ENCODE assay signal across 1 cellular context in the genomic region with DNA sequence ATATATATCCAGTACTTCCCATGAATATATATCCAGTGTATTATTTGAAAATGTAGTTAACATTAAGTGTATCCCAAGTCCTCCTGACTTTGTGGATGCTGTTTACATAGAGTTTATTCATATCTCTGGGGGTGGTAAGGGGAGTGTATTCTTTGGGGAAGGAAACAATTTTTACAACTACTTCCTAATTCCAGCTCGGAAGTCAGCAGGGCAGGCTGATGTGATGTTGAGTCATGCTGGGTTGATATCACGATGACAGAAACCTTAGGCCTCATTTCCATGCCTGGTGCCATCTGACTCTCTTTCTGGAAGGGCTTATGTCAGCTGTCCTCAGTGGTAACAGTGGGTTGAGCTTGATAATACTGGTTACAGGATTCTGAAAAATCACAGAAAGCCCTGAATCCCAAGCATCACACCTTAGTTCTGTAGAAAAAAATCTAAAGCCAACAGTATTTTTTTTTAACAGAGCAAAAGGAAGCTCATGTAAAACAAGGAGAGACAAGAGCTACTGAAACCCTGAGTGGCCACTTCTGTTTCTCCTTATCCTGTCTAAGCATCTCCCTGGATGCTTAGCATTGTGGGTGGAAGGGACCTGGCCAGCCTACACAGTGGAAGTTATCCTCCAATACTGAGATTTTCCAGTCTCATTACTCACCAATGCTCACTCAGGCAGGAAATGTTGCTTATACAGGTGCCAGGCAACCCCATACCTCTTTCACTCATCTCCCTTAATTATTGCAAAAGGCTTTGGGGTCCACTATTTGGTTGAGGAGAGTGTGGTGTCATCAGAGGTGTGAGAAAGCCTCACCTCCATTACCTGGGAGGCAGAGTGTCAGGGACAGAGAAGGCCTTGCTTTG.
A peak's percentile ranks its signal among the peaks of the same experiment; 100 is the strongest.
TF ChIP-seq lines count a peak whose summit lies in the region.

No MANE protein-coding gene starts in this region.

TF ChIP-seq in K562, 482 proteins besides CTCF, POLR2A, EP300 and RAD21 (continued from another document):
- TF ChIP-seq MGA (IDR thresholded peaks at IDR 0.05): peak; percentile 69
- no peak for TF ChIP-seq THAP7 (CRISPR knock-in tag; IDR thresholded peaks at IDR 0.05)
- peak; percentile 91 for TF ChIP-seq JUND (IDR thresholded peaks at IDR 0.05; ENCODE audit: borderline replicate concordance, low read depth, low read length)
- TF ChIP-seq JUND (tag; IDR thresholded peaks at IDR 0.05; ENCODE audit: borderline replicate concordance, low read depth, low read length): peak; percentile 92
- no peak for TF ChIP-seq ZNF134 (CRISPR knock-in tag; conservative IDR thresholded peaks at IDR 0.05)
- no peak for TF ChIP-seq ZNF324 (CRISPR knock-in tag; IDR thresholded peaks at IDR 0.05)
- TF ChIP-seq HEY1 (CRISPR knock-in tag; IDR thresholded peaks at IDR 0.05; ENCODE audit: borderline replicate concordance): 0 out of 2 replicates have a peak, but pooled peaks have one; percentile 15
- peak; percentile 96 for TF ChIP-seq FOSL1 (tag; conservative IDR thresholded peaks at IDR 0.05)
- TF ChIP-seq, protein P1, sequence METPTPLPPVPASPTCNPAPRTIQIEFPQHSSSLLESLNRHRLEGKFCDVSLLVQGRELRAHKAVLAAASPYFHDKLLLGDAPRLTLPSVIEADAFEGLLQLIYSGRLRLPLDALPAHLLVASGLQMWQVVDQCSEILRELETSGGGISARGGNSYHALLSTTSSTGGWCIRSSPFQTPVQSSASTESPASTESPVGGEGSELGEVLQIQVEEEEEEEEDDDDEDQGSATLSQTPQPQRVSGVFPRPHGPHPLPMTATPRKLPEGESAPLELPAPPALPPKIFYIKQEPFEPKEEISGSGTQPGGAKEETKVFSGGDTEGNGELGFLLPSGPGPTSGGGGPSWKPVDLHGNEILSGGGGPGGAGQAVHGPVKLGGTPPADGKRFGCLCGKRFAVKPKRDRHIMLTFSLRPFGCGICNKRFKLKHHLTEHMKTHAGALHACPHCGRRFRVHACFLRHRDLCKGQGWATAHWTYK (CRISPR knock-in tag; IDR thresholded peaks at IDR 0.05): no peak
- no peak for TF ChIP-seq ATF6 (CRISPR knock-in tag; IDR thresholded peaks at IDR 0.05)
- TF ChIP-seq POLR2H (tag; IDR thresholded peaks at IDR 0.05; ENCODE audit: low read depth): no peak
- TF ChIP-seq U2AF1 (optimal IDR thresholded peaks at IDR 0.05; ENCODE audit: low read depth, low read length): no peak
- TF ChIP-seq PML (IDR thresholded peaks at IDR 0.05; ENCODE audit: low read length): no peak
- TF ChIP-seq ZNF23 (CRISPR knock-in tag; IDR thresholded peaks at IDR 0.05): no peak
- TF ChIP-seq SIX5 (IDR thresholded peaks at IDR 0.05; ENCODE audit: borderline replicate concordance in 1 of 2, insufficient read depth in 1 of 2, low read depth in 1 of 2, low read length in 2 of 2): no peak
- no peak for TF ChIP-seq RBM39 (optimal IDR thresholded peaks at IDR 0.05; ENCODE audit: low read depth, low read length)
- TF ChIP-seq CEBPG (CRISPR knock-in tag; IDR thresholded peaks at IDR 0.05): no peak
- peak; percentile 41 to 66; a peak in 3 of 4 replicates for TF ChIP-seq CEBPG (tag; conservative IDR thresholded peaks at IDR 0.05 in 1 of 2, IDR thresholded peaks at IDR 0.05 in 1 of 2)
- TF ChIP-seq NEUROD1 (IDR thresholded peaks at IDR 0.05; ENCODE audit: borderline replicate concordance, low read depth, low read length, partially characterized antibody): peak; percentile 44
- TF ChIP-seq GATA2 (CRISPR knock-in tag; IDR thresholded peaks at IDR 0.05): no peak
- TF ChIP-seq CTBP1 (IDR thresholded peaks at IDR 0.05; ENCODE audit: borderline replicate concordance): 0 out of 2 replicates have a peak, but pooled peaks have one; percentile 29
